In the genomic region with DNA sequence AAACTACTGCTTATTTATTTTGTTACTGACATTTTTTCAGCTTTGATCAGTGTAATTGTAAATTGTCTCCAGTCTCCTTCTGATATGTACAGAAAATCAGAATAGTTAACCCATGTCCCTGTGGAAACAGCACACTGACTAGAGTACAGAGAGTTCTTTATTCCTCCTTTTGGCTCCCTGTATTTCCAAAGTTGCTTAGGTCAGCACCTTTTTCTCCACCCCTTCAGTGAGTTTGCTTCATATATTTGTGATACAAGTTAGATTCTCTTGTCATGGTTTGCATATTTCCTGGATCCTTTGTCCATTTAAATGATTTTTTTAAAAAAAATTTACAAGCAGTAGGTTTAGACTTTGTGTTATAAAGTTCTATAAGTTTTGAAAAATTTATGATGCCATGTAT, we compare ENCODE assay signal across 22 cellular contexts.
"Had no signal": no experiment of that assay in that cellular context is flagged by ENCODE, and none has a peak within 500 bp of the region (broad histone marks: within the 10 kb centered on the region; RNA-seq: fewer than 3 reads in every experiment).

No MANE protein-coding gene starts in this region.

- DNase-seq: dermis blood vessel endothelial cell; dorsolateral prefrontal cortex; effector CD4-positive, alpha-beta T cell; effector memory CD4-positive, alpha-beta T cell; foreskin keratinocyte; heart right ventricle; hippocampal formation; left cardiac atrium; left lung; left ventricle myocardium superior; lower lobe of right lung; mesenchymal stem cell; mucosa of descending colon; naive B cell had no signal

- ATAC-seq: foreskin keratinocyte, heart right ventricle, left cardiac atrium, left lung, left ventricle myocardium superior, lower lobe of right lung, mucosa of descending colon had no signal

- H3K36me3 ChIP-seq: esophagus muscularis mucosa, gastroesophageal sphincter, heart right ventricle, left lung, lower lobe of right lung had no signal

- FAIRE-seq: colon, endothelial cell of umbilical vein, frontal cortex, islet of Langerhans, keratinocyte had no signal

- H3K27ac ChIP-seq: coronary artery, dorsolateral prefrontal cortex, esophagus muscularis mucosa, foreskin keratinocyte, gastroesophageal sphincter, heart right ventricle, left lung, lower lobe of right lung had no signal

- H3K9me3 ChIP-seq: lower lobe of right lung, mucosa of descending colon had no signal

- H3K4me3 ChIP-seq: coronary artery, dorsolateral prefrontal cortex, esophagus muscularis mucosa, gastroesophageal sphincter, heart right ventricle, left lung, lower lobe of right lung, mucosa of descending colon had no signal

- H3K27me3 ChIP-seq: dorsolateral prefrontal cortex, esophagus muscularis mucosa, foreskin keratinocyte, gastroesophageal sphincter, heart right ventricle, left lung had no signal

- H3K4me1 ChIP-seq: foreskin keratinocyte, gastroesophageal sphincter, heart right ventricle, left lung, lower lobe of right lung had no signal
